In the genomic region with DNA sequence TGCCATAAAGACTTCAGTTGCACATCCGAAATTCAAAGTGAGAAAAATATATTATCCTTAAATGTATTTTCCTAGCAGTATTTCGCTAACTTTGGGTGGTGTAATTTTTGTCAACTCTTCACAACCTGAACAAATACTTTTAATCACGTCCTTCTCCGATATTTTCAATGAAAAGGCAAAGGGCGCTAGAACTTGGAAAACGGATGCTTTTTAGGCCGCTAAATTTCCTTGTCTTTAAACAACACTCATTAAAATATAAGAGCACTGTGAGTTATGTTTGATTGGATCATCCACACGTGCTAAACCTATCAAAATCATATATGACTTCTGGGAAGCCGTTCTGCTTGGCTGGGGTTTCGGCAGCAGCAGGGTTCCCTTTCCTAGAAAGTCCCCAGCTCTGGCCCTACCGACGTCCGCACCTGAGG, we compare ENCODE assay signal across 8 cellular contexts. TPM values are rescaled to one million over a fixed set of nuclear protein-coding genes. Genes with fewer than 3 reads are reported as not detected.
A peak's percentile ranks its signal among the peaks of the same experiment; 100 is the strongest.
DNase-seq lines count a peak whose midpoint lies in the region; ATAC-seq and TF ChIP-seq lines count a peak whose summit lies in the region.

No MANE protein-coding gene starts in this region.

- H3K4me3 ChIP-seq in left ventricle myocardium inferior = peak overlapping the region; percentile 87
- H3K4me3 ChIP-seq in adrenal gland = peak overlapping the region in 3 of 4 donors; percentile 65 to 95 (median 95)
- peak overlapping the region; percentile 83 to 85 (median 84) for H3K4me3 ChIP-seq in right lobe of liver
- H3K4me3 ChIP-seq in upper lobe of right lung = peak overlapping the region; percentile 80

- TF ChIP-seq CTCF in left ventricle myocardium inferior (IDR thresholded peaks at IDR 0.05; ENCODE audit: borderline replicate concordance) (no peak), adrenal gland (IDR thresholded peaks at IDR 0.05) (no peak), right lobe of liver (IDR thresholded peaks at IDR 0.05) (no peak), upper lobe of right lung (IDR thresholded peaks at IDR 0.05) (no peak)

- TF ChIP-seq POLR2A in adrenal gland (IDR thresholded peaks at IDR 0.05) (no peak), right lobe of liver (IDR thresholded peaks at IDR 0.05) (no peak)

- H3K4me1 ChIP-seq in left ventricle myocardium inferior = peaks cover 50% of the 10 kb centered on the region
- peaks cover 23 to 29% of the 10 kb centered on the region in 2 donors for H3K4me1 ChIP-seq in adrenal gland (replicated peaks in 1 of 2)
- peaks cover 0 to 19% (median 0%) of the 10 kb centered on the region in 4 donors for H3K4me1 ChIP-seq in right lobe of liver
- H3K4me1 ChIP-seq in upper lobe of right lung = peaks cover 29% of the 10 kb centered on the region

- DNase-seq in left ventricle myocardium inferior (no peak), Right ventricle myocardium inferior (ENCODE audit: missing footprints) (no peak), adrenal gland (no peak), right lobe of liver (no peak), upper lobe of right lung (no peak), NCI-H524 treated with DMSO at 0.1 percent for 48 hours (lab: John Stamatoyannopoulos, UW) (no peak), HuH-7 (ENCODE audit: low spot score) (no peak), LoVo (ENCODE audit: low spot score) (no peak)

- H3K36me3 ChIP-seq in left ventricle myocardium inferior = no peaks in the 10 kb centered on the region
- no peaks in the 10 kb centered on the region for H3K36me3 ChIP-seq in adrenal gland (replicated peaks in 1 of 2)
- H3K36me3 ChIP-seq in right lobe of liver = no peaks in the 10 kb centered on the region
- peaks cover 4% of the 10 kb centered on the region for H3K36me3 ChIP-seq in upper lobe of right lung

- 26 to 34% (median 31%) methylated on average over 12 to 13 of the region's 13 CpGs for WGBS in adrenal gland, 4 donors
- WGBS in right lobe of liver (ENCODE audit: insufficient coverage, low coverage, low lambda C conversion rate, missing lambda C conversion rate) = 22% methylated on average over 10 of the region's 13 CpGs

- H3K27me3 ChIP-seq in left ventricle myocardium inferior (ENCODE audit: low read depth) (no peaks in the 10 kb centered on the region), adrenal gland (no peaks in the 10 kb centered on the region), right lobe of liver (no peaks in the 10 kb centered on the region), upper lobe of right lung (no peaks in the 10 kb centered on the region)

- H3K9me3 ChIP-seq in left ventricle myocardium inferior (replicated peaks) (no peaks in the 10 kb centered on the region), adrenal gland (replicated peaks in 1 of 3) (no peaks in the 10 kb centered on the region), right lobe of liver (no peaks in the 10 kb centered on the region), upper lobe of right lung (no peaks in the 10 kb centered on the region)

- H3K27ac ChIP-seq in left ventricle myocardium inferior (replicated peaks) (peak overlapping the region; percentile 94), adrenal gland (peak overlapping the region in 4 of 5 donors; percentile 96 to 99 (median 97)), right lobe of liver (peak overlapping the region; percentile 82 to 91 (median 87)), upper lobe of right lung (peak overlapping the region; percentile 92)

- no peak for ATAC-seq in Right ventricle myocardium inferior
- ATAC-seq in right lobe of liver = no peak
- ATAC-seq in upper lobe of right lung = no peak

- intact Hi-C loops in left ventricle myocardium inferior (cut with micrococcal nuclease) = no loop called here
- intact Hi-C loops in Right ventricle myocardium inferior (cut with DNase I) = loop anchor here (1.0 to 5.0 kb wide), 2 partner anchors 231 to 324 kb away; partner anchors contain the start of gene ZMYM2
- intact Hi-C loops in adrenal gland (cut with DNase I) = loop anchor here (10.0 kb wide), 2 partner anchors 132 to 152 kb away; partner anchors contain the start of gene PSPC1 (in 1 of the 2)
- intact Hi-C loops in right lobe of liver (cut with DNase I) = no loop called here
- intact Hi-C loops in upper lobe of right lung (cut with DNase I) = no loop called here

RNA-seq across cellular contexts. Expression of gene MPHOSPH8, which starts 0.5 kb away (rescaled TPM):
- total RNA-seq in left ventricle myocardium inferior (29.4 TPM), Right ventricle myocardium inferior (25.0 TPM), adrenal gland (10 to 100 TPM; 14.7 to 50.8 (median 28.9) TPM), right lobe of liver (10 to 100 TPM in 4 of 6 experiments, 1 to 10 TPM in 2; 7.3 to 15.4 (median 10.2) TPM), upper lobe of right lung (44.4 TPM)
- polyA plus RNA-seq in adrenal gland = 10 to 100 TPM; 34.4 to 63.4 (median 49.0) TPM

Comparison
In these comparisons a context has a peak if more than half of its experiments do, and no peak if none do; other contexts are left out.
1. intact Hi-C loops: an anchor here in Right ventricle myocardium inferior (1.0 to 5.0 kb wide) and adrenal gland (10.0 kb wide); none called in left ventricle myocardium inferior, right lobe of liver and upper lobe of right lung.